ENCODE assay signal across 18 cellular contexts in the genomic region with DNA sequence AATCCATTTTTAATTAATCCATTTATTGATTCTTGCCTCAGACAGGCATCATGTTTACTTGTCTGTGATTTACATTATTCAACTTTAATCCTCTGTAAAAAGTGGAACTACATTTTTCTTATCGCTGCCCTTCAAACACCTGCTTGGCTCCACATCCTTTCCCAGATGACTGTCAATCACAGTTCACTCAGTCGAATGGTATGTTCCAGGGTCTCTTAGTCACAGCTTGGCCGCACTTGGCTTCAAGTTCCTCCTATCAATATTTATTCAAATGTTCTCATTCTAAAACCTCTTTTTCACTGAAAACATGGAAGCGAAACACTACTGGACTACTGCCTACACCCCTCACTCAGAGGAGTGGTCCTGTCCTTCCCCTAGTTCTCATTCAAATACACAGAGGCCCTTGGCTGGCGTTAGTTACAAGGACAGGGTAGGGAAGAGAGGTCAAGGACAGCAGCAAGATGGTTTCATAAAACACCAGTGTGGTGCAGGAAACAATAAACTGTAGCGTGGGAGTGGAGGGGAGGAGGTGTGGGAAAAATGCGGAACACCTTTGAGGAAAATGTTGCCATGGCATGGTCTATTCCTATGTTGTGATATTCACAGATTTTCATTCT.
DNase-seq lines count a peak whose midpoint lies in the region; ATAC-seq, FAIRE-seq and TF ChIP-seq lines count a peak whose summit lies in the region.
"Had no signal": no experiment of that assay in that cellular context is flagged by ENCODE, and none has a peak within 500 bp of the region (broad histone marks: within the 10 kb centered on the region; RNA-seq: fewer than 3 reads in every experiment).

No MANE protein-coding gene starts in this region.

- CTCF ChIA-PET in activated CD8-positive, alpha-beta T cell treated with anti-CD3 and anti-CD28 coated beads, Interleukin-2, amount 10 ng/mL, durations not matched to agents 7 days and 5 days (lab: Charles Lee): no interaction called here
- CTCF ChIA-PET in activated CD8-positive, alpha-beta T cell treated with anti-CD3 and anti-CD28 coated beads for 36 hours (lab: Charles Lee): no interaction called here
- CTCF ChIA-PET in activated CD8-positive, alpha-beta memory T cell treated with anti-CD3 and anti-CD28 coated beads, Interleukin-2, amount 10 ng/mL, durations not matched to agents 7 days and 5 days (lab: Charles Lee): no interaction called here

- DNase-seq in activated CD8-positive, alpha-beta T cell treated with anti-CD3 and anti-CD28 coated beads, Interleukin-2, amount 10 ng/mL, durations not matched to agents 7 days and 5 days: peak; percentile 6
- DNase-seq in activated CD8-positive, alpha-beta T cell treated with anti-CD3 and anti-CD28 coated beads for 36 hours: no peak
- peak; percentile 57 for DNase-seq in bronchial epithelial cell (ENCODE audit: low read depth)
- no peak for DNase-seq in left lung
- DNase-seq in activated CD8-positive, alpha-beta memory T cell treated with anti-CD3 and anti-CD28 coated beads, Interleukin-2, amount 10 ng/mL, durations not matched to agents 7 days and 5 days: no peak
- no peak for DNase-seq in NCI-H1436 treated with DMSO at 0.1 percent for 48 hours (lab: John Stamatoyannopoulos, UW)
- DNase-seq in stimulated activated CD4-positive, alpha-beta T cell treated with anti-CD3 and anti-CD28 coated beads, Interleukin-1b, Interleukin-23, amount 100 ng/mL, for 48 hours: no peak
- DNase-seq: 8988T; activated effector memory CD4-positive, alpha-beta T cell treated with anti-CD3 and anti-CD28 coated beads, Interleukin-2, amount 50 U/mL, for 16 hours; colonic mucosa; DMS53; mucosa of descending colon; NCI-H1105; tibial artery had no signal

- H3K9me3 Mint-ChIP-seq in activated CD8-positive, alpha-beta T cell treated with anti-CD3 and anti-CD28 coated beads, Interleukin-2, amount 10 ng/mL, durations not matched to agents 7 days and 5 days (ENCODE audit: insufficient read depth): no peaks in the 10 kb centered on the region
- H3K9me3 Mint-ChIP-seq in activated CD8-positive, alpha-beta T cell treated with anti-CD3 and anti-CD28 coated beads for 36 hours: no peaks in the 10 kb centered on the region
- H3K9me3 Mint-ChIP-seq in activated CD8-positive, alpha-beta memory T cell treated with anti-CD3 and anti-CD28 coated beads, Interleukin-2, amount 10 ng/mL, durations not matched to agents 7 days and 5 days (ENCODE audit: low read depth): no peaks in the 10 kb centered on the region

- no peak overlapping the region for H3K4me3 Mint-ChIP-seq in activated CD8-positive, alpha-beta T cell treated with anti-CD3 and anti-CD28 coated beads, Interleukin-2, amount 10 ng/mL, durations not matched to agents 7 days and 5 days
- no peak overlapping the region for H3K4me3 Mint-ChIP-seq in activated CD8-positive, alpha-beta T cell treated with anti-CD3 and anti-CD28 coated beads for 36 hours
- no peak overlapping the region for H3K4me3 Mint-ChIP-seq in activated CD8-positive, alpha-beta memory T cell treated with anti-CD3 and anti-CD28 coated beads, Interleukin-2, amount 10 ng/mL, durations not matched to agents 7 days and 5 days

- H3K27ac Mint-ChIP-seq in activated CD8-positive, alpha-beta T cell treated with anti-CD3 and anti-CD28 coated beads, Interleukin-2, amount 10 ng/mL, durations not matched to agents 7 days and 5 days: no peak overlapping the region
- no peak overlapping the region for H3K27ac Mint-ChIP-seq in activated CD8-positive, alpha-beta T cell treated with anti-CD3 and anti-CD28 coated beads for 36 hours
- no peak overlapping the region for H3K27ac Mint-ChIP-seq in activated CD8-positive, alpha-beta memory T cell treated with anti-CD3 and anti-CD28 coated beads, Interleukin-2, amount 10 ng/mL, durations not matched to agents 7 days and 5 days

- H3K27me3 ChIP-seq in bronchial epithelial cell (ENCODE audit: control insufficient read depth, insufficient read depth, low read length): no peaks in the 10 kb centered on the region
- H3K27me3 ChIP-seq in left lung: no peaks in the 10 kb centered on the region
- H3K27me3 ChIP-seq: colonic mucosa, tibial artery had no signal

- no peak for FAIRE-seq in bronchial epithelial cell (lab: Jason Lieb, UNC)

- H3K4me1 ChIP-seq in left lung: no peaks in the 10 kb centered on the region
- H3K4me1 ChIP-seq: colonic mucosa, parathyroid adenoma, tibial artery had no signal

- no peaks in the 10 kb centered on the region for H3K4me1 Mint-ChIP-seq in activated CD8-positive, alpha-beta T cell treated with anti-CD3 and anti-CD28 coated beads, Interleukin-2, amount 10 ng/mL, durations not matched to agents 7 days and 5 days (ENCODE audit: low read depth)
- H3K4me1 Mint-ChIP-seq in activated CD8-positive, alpha-beta T cell treated with anti-CD3 and anti-CD28 coated beads for 36 hours (ENCODE audit: low read depth): no peaks in the 10 kb centered on the region
- H3K4me1 Mint-ChIP-seq in activated CD8-positive, alpha-beta memory T cell treated with anti-CD3 and anti-CD28 coated beads, Interleukin-2, amount 10 ng/mL, durations not matched to agents 7 days and 5 days: peaks cover 1% of the 10 kb centered on the region

- no peaks in the 10 kb centered on the region for H3K27me3 Mint-ChIP-seq in activated CD8-positive, alpha-beta T cell treated with anti-CD3 and anti-CD28 coated beads, Interleukin-2, amount 10 ng/mL, durations not matched to agents 7 days and 5 days (ENCODE audit: low read depth)
- H3K27me3 Mint-ChIP-seq in activated CD8-positive, alpha-beta T cell treated with anti-CD3 and anti-CD28 coated beads for 36 hours: no peaks in the 10 kb centered on the region
- no peaks in the 10 kb centered on the region for H3K27me3 Mint-ChIP-seq in activated CD8-positive, alpha-beta memory T cell treated with anti-CD3 and anti-CD28 coated beads, Interleukin-2, amount 10 ng/mL, durations not matched to agents 7 days and 5 days

- no peaks in the 10 kb centered on the region for H3K36me3 Mint-ChIP-seq in activated CD8-positive, alpha-beta T cell treated with anti-CD3 and anti-CD28 coated beads, Interleukin-2, amount 10 ng/mL, durations not matched to agents 7 days and 5 days (ENCODE audit: low read depth)
- no peaks in the 10 kb centered on the region for H3K36me3 Mint-ChIP-seq in activated CD8-positive, alpha-beta T cell treated with anti-CD3 and anti-CD28 coated beads for 36 hours (ENCODE audit: low read depth)
- no peaks in the 10 kb centered on the region for H3K36me3 Mint-ChIP-seq in activated CD8-positive, alpha-beta memory T cell treated with anti-CD3 and anti-CD28 coated beads, Interleukin-2, amount 10 ng/mL, durations not matched to agents 7 days and 5 days

- POLR2A ChIA-PET in activated CD8-positive, alpha-beta T cell treated with anti-CD3 and anti-CD28 coated beads, Interleukin-2, amount 10 ng/mL, durations not matched to agents 7 days and 5 days (lab: Charles Lee): no interaction called here
- POLR2A ChIA-PET in activated CD8-positive, alpha-beta T cell treated with anti-CD3 and anti-CD28 coated beads for 36 hours (lab: Charles Lee): no interaction called here

- no peaks in the 10 kb centered on the region for H3K9me3 ChIP-seq in left lung
- H3K9me3 ChIP-seq: colonic mucosa, mucosa of descending colon, tibial artery had no signal

- no peaks in the 10 kb centered on the region for H3K36me3 ChIP-seq in bronchial epithelial cell (ENCODE audit: control insufficient read depth, insufficient read depth, low read length)
- peaks cover 0 to 9% of the 10 kb centered on the region in 2 donors for H3K36me3 ChIP-seq in left lung
- H3K36me3 ChIP-seq: colonic mucosa had no signal

- no peak overlapping the region for H3K4me3 ChIP-seq in bronchial epithelial cell (ENCODE audit: low read depth, low read length)
- no peak overlapping the region for H3K4me3 ChIP-seq in left lung
- H3K4me3 ChIP-seq: colonic mucosa, mucosa of descending colon, tibial artery had no signal

- H3K27ac ChIP-seq in left lung: no peak overlapping the region
- H3K27ac ChIP-seq: C4-2B, colonic mucosa, parathyroid adenoma, tibial artery had no signal

- intact Hi-C loops in activated CD8-positive, alpha-beta T cell treated with anti-CD3 and anti-CD28 coated beads for 36 hours (cut with micrococcal nuclease): no loop called here
- intact Hi-C loops in left lung (cut with DNase I): no loop called here

- ATAC-seq in activated CD8-positive, alpha-beta T cell treated with anti-CD3 and anti-CD28 coated beads, Interleukin-2, amount 10 ng/mL, durations not matched to agents 7 days and 5 days: no peak
- ATAC-seq in activated CD8-positive, alpha-beta T cell treated with anti-CD3 and anti-CD28 coated beads for 36 hours: no peak
- ATAC-seq in left lung (peak; percentile 58), GM19351 (IDR thresholded peaks at IDR 0.05; ENCODE audit: unreplicated experiment) (no peak)
- no peak for ATAC-seq in activated CD8-positive, alpha-beta memory T cell treated with anti-CD3 and anti-CD28 coated beads, Interleukin-2, amount 10 ng/mL, durations not matched to agents 7 days and 5 days
- ATAC-seq: esophagus mucosa, mucosa of descending colon had no signal

- no peak for TF ChIP-seq CTCF in activated CD8-positive, alpha-beta T cell treated with anti-CD3 and anti-CD28 coated beads for 36 hours (IDR thresholded peaks at IDR 0.05)
- TF ChIP-seq CTCF in bronchial epithelial cell (IDR thresholded peaks at IDR 0.05; ENCODE audit: insufficient read depth, low read length, severe bottlenecking): no peak
- TF ChIP-seq CTCF in left lung (IDR thresholded peaks at IDR 0.05): no peak

Comparison
In these comparisons a context has a peak if more than half of its experiments do, and no peak if none do; other contexts are left out.
1. DNase-seq: peak in activated CD8-positive, alpha-beta T cell treated with anti-CD3 and anti-CD28 coated beads, Interleukin-2, amount 10 ng/mL, durations not matched to agents 7 days and 5 days (single experiment) and bronchial epithelial cell (single experiment); none in activated CD8-positive, alpha-beta T cell treated with anti-CD3 and anti-CD28 coated beads for 36 hours (single experiment), left lung (0 of 2), activated CD8-positive, alpha-beta memory T cell treated with anti-CD3 and anti-CD28 coated beads, Interleukin-2, amount 10 ng/mL, durations not matched to agents 7 days and 5 days (single experiment), NCI-H1436 treated with DMSO at 0.1 percent for 48 hours (single experiment) and stimulated activated CD4-positive, alpha-beta T cell treated with anti-CD3 and anti-CD28 coated beads, Interleukin-1b, Interleukin-23, amount 100 ng/mL, for 48 hours (single experiment).